In genomic region chr12:66896797-66897196, GRCh38 we compare ENCODE assay signal across 28 cellular contexts.
"Had no signal": no experiment of that assay in that cellular context is flagged by ENCODE, and none has a peak within 500 bp of the region (broad histone marks: within the 10 kb centered on the region; RNA-seq: fewer than 3 reads in every experiment).

No MANE protein-coding gene starts in this region.

- ATAC-seq: natural killer cell; sciatic nerve; stimulated activated naive B cell treated with anti-CD40 and anti-IgM and Interleukin-4, amounts not matched to agents 10 μg/mL and 1 μg/mL and 100 μg/mL, for 72 hours; stimulated activated naive CD8-positive, alpha-beta T cell treated with anti-CD3 and anti-CD28 coated beads, Interleukin-15, Interleukin-2, amounts not matched to agents 100 U/mL and 50 U/mL, for 24 hours had no signal

- H3K4me1 ChIP-seq: left ventricle myocardium inferior, neural progenitor cell, testis, vagina had no signal

- H2AFZ ChIP-seq: neural progenitor cell, parathyroid adenoma had no signal

- H3K4me3 Mint-ChIP-seq: mesothelial cell of epicardium; naive B cell; natural killer cell; nephron progenitor cell; neural progenitor cell; stimulated activated naive B cell treated with anti-CD40 and anti-IgM and Interleukin-4, amounts not matched to agents 10 μg/mL and 1 μg/mL and 100 μg/mL, for 72 hours had no signal

- H3K9me3 Mint-ChIP-seq: mesothelial cell of epicardium, naive B cell, natural killer cell had no signal

- H3K9me3 ChIP-seq: left ventricle myocardium inferior, neutrophil, right atrium auricular region, stomach, testis, thyroid gland, transverse colon, upper lobe of left lung, vagina had no signal

- H3K9ac ChIP-seq: neural progenitor cell, parathyroid adenoma had no signal

- H3K4me2 ChIP-seq: neural progenitor cell had no signal

- H3K36me3 Mint-ChIP-seq: natural killer cell; stimulated activated naive B cell treated with anti-CD40 and anti-IgM and Interleukin-4, amounts not matched to agents 10 μg/mL and 1 μg/mL and 100 μg/mL, for 72 hours had no signal

- H3K27me3 Mint-ChIP-seq: progenitor cell of endocrine pancreas had no signal

- H3K27ac Mint-ChIP-seq: mesothelial cell of epicardium; natural killer cell; nephron progenitor cell; neural progenitor cell; progenitor cell of endocrine pancreas; stimulated activated naive B cell treated with anti-CD40 and anti-IgM and Interleukin-4, amounts not matched to agents 10 μg/mL and 1 μg/mL and 100 μg/mL, for 72 hours had no signal

- H3K27ac ChIP-seq: left ventricle myocardium inferior, neural progenitor cell, neutrophil, parathyroid adenoma, right atrium auricular region, skin epidermis, stomach, testis, thyroid gland, transverse colon, upper lobe of left lung, vagina had no signal

- H3K27me3 ChIP-seq: neural progenitor cell, neutrophil, right atrium auricular region, stomach, testis, thyroid gland, transverse colon, upper lobe of left lung, vagina had no signal

- H3K36me3 ChIP-seq: left ventricle myocardium inferior, neural progenitor cell, neutrophil, right atrium auricular region, stomach, thyroid gland, transverse colon, upper lobe of left lung, vagina had no signal

- DNase-seq: islet precursor cell; left ventricle myocardium inferior; mesendoderm; naive B cell; natural killer cell; nephron progenitor cell; occipital lobe; stimulated activated CD4-positive, alpha-beta T cell treated with anti-CD3 and anti-CD28 coated beads, Interleukin-12 subunit alpha, Interleukin-12 subunit beta, amount 100 ng/mL, for 4 hours; stimulated activated CD4-positive, alpha-beta T cell treated with anti-CD3 and anti-CD28 coated beads, Interleukin-15, amount 100 ng/mL, for 24 hours; stimulated activated CD4-positive, alpha-beta T cell treated with anti-CD3 and anti-CD28 coated beads, Interleukin-2, amount 100 ng/mL, for 24 hours; stimulated activated CD4-positive, alpha-beta T cell treated with anti-CD3 and anti-CD28 coated beads, Interleukin-4, amount 100 ng/mL, for 1 hour; stimulated activated naive B cell treated with anti-CD40 and anti-IgM and Interleukin-4, amounts not matched to agents 10 μg/mL and 1 μg/mL and 100 μg/mL, for 72 hours; stimulated activated naive CD8-positive, alpha-beta T cell treated with anti-CD3 and anti-CD28 coated beads, Interleukin-15, Interleukin-2, amounts not matched to agents 100 U/mL and 50 U/mL, for 24 hours; stomach; testis; thyroid gland; transverse colon; upper lobe of left lung had no signal

- H3K4me3 ChIP-seq: left ventricle myocardium inferior, lung, neural progenitor cell, right atrium auricular region, skin epidermis, stomach, testis, thyroid gland, transverse colon, upper lobe of left lung, vagina had no signal
